In the genomic region with DNA sequence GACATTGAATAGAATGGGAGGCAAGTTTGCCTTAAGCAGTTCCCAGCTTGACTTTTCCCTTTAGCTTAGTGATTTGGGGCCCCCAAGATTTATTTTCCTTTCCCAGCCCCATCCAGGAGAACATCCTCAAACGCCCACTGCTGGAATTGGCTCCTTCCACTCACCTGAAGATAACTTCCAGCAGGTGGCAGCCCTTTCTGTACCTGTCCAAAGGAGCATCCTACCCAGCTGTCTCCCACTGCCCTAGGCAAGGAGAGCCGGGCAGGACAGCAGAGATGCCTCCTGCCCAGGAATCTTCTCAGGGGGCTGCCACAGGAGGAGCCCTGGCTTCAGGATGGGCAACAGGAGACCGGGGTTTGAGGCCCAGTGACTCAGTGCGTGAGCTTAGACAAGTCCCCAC, we compare ENCODE assay signal across 17 cellular contexts. TPM values are rescaled to one million over a fixed set of nuclear protein-coding genes. Genes with fewer than 3 reads are reported as not detected.
"Had no signal": no experiment of that assay in that cellular context is flagged by ENCODE, and none has a peak within 500 bp of the region (broad histone marks: within the 10 kb centered on the region; RNA-seq: fewer than 3 reads in every experiment).

No MANE protein-coding gene starts in this region.

- DNase-seq: activated B cell treated with CpG ODN at 0.5 μM for 24 hours; activated CD4-positive, alpha-beta T cell treated with anti-CD3 and anti-CD28 coated beads, Interleukin-2, amount 10 ng/mL, durations not matched to agents 24 days and 14 days; activated effector memory CD4-positive, alpha-beta T cell treated with Interleukin-2 at 50 U/mL for 16 hours; activated T-cell treated with anti-CD3 and anti-CD28 coated beads, Interleukin-2, amount 50 U/mL, for 24 hours; effector memory CD8-positive, alpha-beta T cell; erythroblast; mammary epithelial cell; natural killer cell; nucleus accumbens; tibial artery; uterus had no signal

- H3K36me3 ChIP-seq: right lobe of liver, tibial artery, uterus had no signal

- H3K9me3 Mint-ChIP-seq: activated B cell treated with CpG ODN at 0.5 μM for 24 hours; activated CD4-positive, alpha-beta T cell treated with anti-CD3 and anti-CD28 coated beads, Interleukin-2, amount 10 ng/mL, durations not matched to agents 24 days and 14 days; natural killer cell; stimulated activated effector memory CD8-positive, alpha-beta T cell treated with anti-CD3 and anti-CD28 coated beads, Interleukin-12 subunit alpha, Interleukin-12 subunit beta, amount 100 ng/mL, for 72 hours had no signal

- H3K27ac Mint-ChIP-seq: activated B cell treated with CpG ODN at 0.5 μM for 24 hours; activated CD4-positive, alpha-beta T cell treated with anti-CD3 and anti-CD28 coated beads, Interleukin-2, amount 10 ng/mL, durations not matched to agents 24 days and 14 days; activated naive CD4-positive, alpha-beta T cell treated with anti-CD3 and anti-CD28 coated beads, Interleukin-2, amount 50 U/mL, for 24 hours; activated T-cell treated with anti-CD3 and anti-CD28 coated beads, Interleukin-2, amount 50 U/mL, for 24 hours; effector memory CD8-positive, alpha-beta T cell; natural killer cell; progenitor cell of endocrine pancreas; stimulated activated effector memory CD8-positive, alpha-beta T cell treated with anti-CD3 and anti-CD28 coated beads, Interleukin-12 subunit alpha, Interleukin-12 subunit beta, amount 100 ng/mL, for 72 hours had no signal

- H3K27me3 ChIP-seq: right lobe of liver, uterus had no signal

- ATAC-seq: effector memory CD8-positive, alpha-beta T cell; natural killer cell; right lobe of liver; stimulated activated effector memory CD8-positive, alpha-beta T cell treated with anti-CD3 and anti-CD28 coated beads, Interleukin-12 subunit alpha, Interleukin-12 subunit beta, amount 100 ng/mL, for 72 hours had no signal

- H3K36me3 Mint-ChIP-seq: activated naive CD4-positive, alpha-beta T cell treated with anti-CD3 and anti-CD28 coated beads, Interleukin-2, amount 50 U/mL, for 24 hours; natural killer cell; stimulated activated effector memory CD8-positive, alpha-beta T cell treated with anti-CD3 and anti-CD28 coated beads, Interleukin-12 subunit alpha, Interleukin-12 subunit beta, amount 100 ng/mL, for 72 hours had no signal

- H3K4me1 ChIP-seq: right lobe of liver, tibial artery, uterus had no signal

- H3K4me3 Mint-ChIP-seq: activated B cell treated with CpG ODN at 0.5 μM for 24 hours; activated CD4-positive, alpha-beta T cell treated with anti-CD3 and anti-CD28 coated beads, Interleukin-2, amount 10 ng/mL, durations not matched to agents 24 days and 14 days; activated naive CD4-positive, alpha-beta T cell treated with anti-CD3 and anti-CD28 coated beads, Interleukin-2, amount 50 U/mL, for 24 hours; activated T-cell treated with anti-CD3 and anti-CD28 coated beads, Interleukin-2, amount 50 U/mL, for 24 hours; effector memory CD8-positive, alpha-beta T cell; natural killer cell; stimulated activated effector memory CD8-positive, alpha-beta T cell treated with anti-CD3 and anti-CD28 coated beads, Interleukin-12 subunit alpha, Interleukin-12 subunit beta, amount 100 ng/mL, for 72 hours had no signal

- H3K4me1 Mint-ChIP-seq: activated B cell treated with CpG ODN at 0.5 μM for 24 hours; activated CD4-positive, alpha-beta T cell treated with anti-CD3 and anti-CD28 coated beads, Interleukin-2, amount 10 ng/mL, durations not matched to agents 24 days and 14 days; activated naive CD4-positive, alpha-beta T cell treated with anti-CD3 and anti-CD28 coated beads, Interleukin-2, amount 50 U/mL, for 24 hours; natural killer cell; stimulated activated effector memory CD8-positive, alpha-beta T cell treated with anti-CD3 and anti-CD28 coated beads, Interleukin-12 subunit alpha, Interleukin-12 subunit beta, amount 100 ng/mL, for 72 hours had no signal

- H3K9me3 ChIP-seq: right lobe of liver, tibial artery, uterus had no signal

- H3K4me3 ChIP-seq: right lobe of liver, tibial artery, uterus had no signal

- H3K27ac ChIP-seq: right lobe of liver, tibial artery, uterus had no signal

RNA-seq across cellular contexts. Expression of a gene that starts 6.4 kb away (rescaled TPM):
- total RNA-seq: activated B cell treated with CpG ODN at 0.5 μM for 24 hours; activated CD4-positive, alpha-beta T cell treated with anti-CD3 and anti-CD28 coated beads, Interleukin-2, amount 10 ng/mL, durations not matched to agents 24 days and 14 days; glomerular endothelial cell; mammary epithelial cell; mucosa of gallbladder; natural killer cell; progenitor cell of endocrine pancreas; right lobe of liver had no signal
